In the genomic region with DNA sequence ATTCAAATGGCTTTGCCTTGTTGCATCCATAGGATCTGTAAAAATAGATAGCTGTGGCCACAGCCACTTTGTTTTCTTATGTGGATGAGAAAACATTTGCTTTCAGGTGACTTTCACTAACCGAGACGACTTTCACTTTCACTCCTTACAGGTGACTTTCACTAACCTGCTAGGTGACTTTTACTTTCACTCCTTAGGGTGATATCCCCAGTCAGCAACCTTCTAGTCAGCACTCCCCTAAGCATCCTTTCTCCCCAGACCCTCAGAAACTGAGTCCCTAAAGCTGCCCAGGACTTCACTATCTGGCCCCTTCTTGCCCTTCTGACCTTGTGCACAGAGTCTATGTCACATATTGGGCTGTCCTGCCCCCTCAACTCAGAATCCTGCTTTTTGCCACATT, we compare ENCODE assay signal across 8 cellular contexts.
A peak's percentile ranks its signal among the peaks of the same experiment; 100 is the strongest.
DNase-seq lines count a peak whose midpoint lies in the region; ATAC-seq and TF ChIP-seq lines count a peak whose summit lies in the region.

No MANE protein-coding gene starts in this region.

- H3K36me3 ChIP-seq in HEK293 (ENCODE audit: control insufficient read depth in 2 of 2, insufficient read depth in 1 of 2, low read length in 2 of 2) = no peaks in the 10 kb centered on the region
- no peaks in the 10 kb centered on the region for H3K36me3 ChIP-seq in OCI-LY3 (replicated peaks; ENCODE audit: low read depth, low read length)
- H3K36me3 ChIP-seq in mesendoderm (ENCODE audit: control insufficient read depth, insufficient read depth, low read length) = no peaks in the 10 kb centered on the region

- H3K4me2 ChIP-seq in OCI-LY3 (ENCODE audit: low read length) (peak overlapping the region; percentile 67), mesendoderm (ENCODE audit: low read length) (no peak overlapping the region), H9 (ENCODE audit: insufficient read depth, insufficient read length, low read length) (no peak overlapping the region)

- no peak overlapping the region; a peak in 1 of 7 replicates for H3K27ac Mint-ChIP-seq in H9

- H2BK12ac ChIP-seq in H9 (ENCODE audit: insufficient read length, low read depth, low read length) = no peak overlapping the region

- no CpG with 5 or more reads among the region's 2 CpGs for WGBS in mesendoderm (ENCODE audit: extremely low coverage, insufficient coverage, low lambda C conversion rate)
- no CpG with 5 or more reads among the region's 2 CpGs for WGBS in H9 (ENCODE audit: extremely low coverage, insufficient read length, low lambda C conversion rate)

- H2BK20ac ChIP-seq in H9 (ENCODE audit: low read depth, low read length, poor library complexity, severe bottlenecking) = no peak overlapping the region

- no peak overlapping the region for H4K91ac ChIP-seq in H9 (ENCODE audit: insufficient read length, low read depth, low read length)

- POLR2A ChIA-PET in HEK293 (lab: Yijun Ruan, JAX) = no interaction called here

- peaks cover 0 to 1% of the 10 kb centered on the region in 2 experiments; a peak in 1 of 5 replicates for H3K9me3 Mint-ChIP-seq in H9

- H3K4ac ChIP-seq in mesendoderm (ENCODE audit: low read depth, low read length) (no peak overlapping the region), H9 (ENCODE audit: low read depth, low read length) (no peak overlapping the region)

- no peak overlapping the region for H2AK5ac ChIP-seq in mesendoderm (ENCODE audit: low read length)
- no peak overlapping the region for H2AK5ac ChIP-seq in H9 (ENCODE audit: insufficient read length, low read length)

- H4K20me1 ChIP-seq in OCI-LY3 (ENCODE audit: insufficient read depth, low read length) = no peaks in the 10 kb centered on the region
- no peaks in the 10 kb centered on the region for H4K20me1 ChIP-seq in H9 (ENCODE audit: control insufficient read depth, insufficient read depth, insufficient read length)

- no peak overlapping the region for H2BK120ac ChIP-seq in mesendoderm (ENCODE audit: low read depth, low read length)
- no peak overlapping the region for H2BK120ac ChIP-seq in H9 (ENCODE audit: low read depth, low read length, poor library complexity, severe bottlenecking)

- no peak overlapping the region for H3K23ac ChIP-seq in mesendoderm (ENCODE audit: low read length)
- no peak overlapping the region for H3K23ac ChIP-seq in H9 (ENCODE audit: insufficient read length, low read depth, low read length)

- H2BK5ac ChIP-seq in mesendoderm (ENCODE audit: low read length) (no peak overlapping the region), H9 (ENCODE audit: insufficient read length, low read length) (no peak overlapping the region)

- no peak overlapping the region for H4K8ac ChIP-seq in mesendoderm (ENCODE audit: low read depth, low read length)
- no peak overlapping the region for H4K8ac ChIP-seq in H9 (replicated peaks; ENCODE audit: insufficient read length, low read depth, low read length)

- H3K27ac ChIP-seq in HEK293 (ENCODE audit: extremely low read depth, low read depth, low read length) = no peak overlapping the region
- no peak overlapping the region for H3K27ac ChIP-seq in OCI-LY3 (ENCODE audit: low read length)
- H3K27ac ChIP-seq in mesendoderm (ENCODE audit: low read depth, low read length) = no peak overlapping the region
- no peak overlapping the region for H3K27ac ChIP-seq in H9 (ENCODE audit: insufficient read length, low read depth, low read length)

- H3K9me3 ChIP-seq in HEK293 (ENCODE audit: control insufficient read depth, insufficient read depth, low read depth, low read length) = no peaks in the 10 kb centered on the region
- H3K9me3 ChIP-seq in OCI-LY3 (ENCODE audit: insufficient read depth, low read length) = no peaks in the 10 kb centered on the region
- no peaks in the 10 kb centered on the region for H3K9me3 ChIP-seq in H9 (ENCODE audit: control insufficient read depth, low read depth, low read length)

- no peak overlapping the region for H3K14ac ChIP-seq in H9 (ENCODE audit: insufficient read depth, low read length)

- CTCF ChIA-PET in HEK293 (lab: Yijun Ruan, JAX) = no interaction called here

- H3K4me1 Mint-ChIP-seq in H9 = peaks cover 20% of the 10 kb centered on the region in 2 experiments

- no peaks in the 10 kb centered on the region for H3K79me1 ChIP-seq in mesendoderm (ENCODE audit: low read length)
- H3K79me1 ChIP-seq in H9 (ENCODE audit: insufficient read depth, low read depth, low read length, poor library complexity, severe bottlenecking) = no peaks in the 10 kb centered on the region

- H4K5ac ChIP-seq in mesendoderm (ENCODE audit: low read length) (no peak overlapping the region), H9 (ENCODE audit: insufficient read length, low read depth, low read length) (no peak overlapping the region)

- H2BK15ac ChIP-seq in mesendoderm (replicated peaks; ENCODE audit: low read depth) (no peak overlapping the region), H9 (ENCODE audit: low read depth, low read length) (no peak overlapping the region)

- H3K36me3 Mint-ChIP-seq in H9 (ENCODE audit: insufficient read depth in 1 of 3, low read depth in 3 of 3) = no peaks in the 10 kb centered on the region; a peak in 1 of 7 replicates

- H3K4me1 ChIP-seq in HEK293 (ENCODE audit: control insufficient read depth, insufficient read depth, low read length) = no peaks in the 10 kb centered on the region
- peaks cover 36% of the 10 kb centered on the region for H3K4me1 ChIP-seq in OCI-LY3 (ENCODE audit: low read length)
- H3K4me1 ChIP-seq in mesendoderm (ENCODE audit: control insufficient read depth, low read depth, low read length) = no peaks in the 10 kb centered on the region
- peaks cover 2% of the 10 kb centered on the region; the same call in 1 of the 2 replicates for H3K4me1 ChIP-seq in H9 (ENCODE audit: insufficient read depth, low read length)

- TF ChIP-seq CTCF in HEK293 (tag by site-specific recombination; IDR thresholded peaks at IDR 0.05) (no peak), OCI-LY3 (IDR thresholded peaks at IDR 0.05; ENCODE audit: low read depth, low read length) (no peak), H9 (conservative IDR thresholded peaks at IDR 0.05) (no peak)

- no peaks in the 10 kb centered on the region for H3K27me3 Mint-ChIP-seq in H9 (ENCODE audit: low read depth)

- no peak overlapping the region for H2AFZ ChIP-seq in OCI-LY3 (ENCODE audit: low read depth, low read length)
- H2AFZ ChIP-seq in H9 (ENCODE audit: low read length) = no peak overlapping the region

- no peak overlapping the region for H3T11ph ChIP-seq in H9 (ENCODE audit: low read length)

- H3K9ac ChIP-seq in OCI-LY3 (ENCODE audit: low read length) (no peak overlapping the region), mesendoderm (ENCODE audit: low read length) (no peak overlapping the region), H9 (ENCODE audit: extremely low read depth, insufficient read length, low read length) (no peak overlapping the region)

- intact Hi-C loops in Right ventricle myocardium superior (cut with DNase I) = no loop called here

- DNase-seq in NCI-H345 (lab: John Stamatoyannopoulos, UW) = peak; percentile 4
- DNase-seq in NCI-H345 treated with DMSO at 0.1 percent for 48 hours (lab: John Stamatoyannopoulos, UW; ENCODE audit: unreplicated experiment) = no peak
- peak; percentile 7 for DNase-seq in mesendoderm
- no peak for DNase-seq in Right ventricle myocardium superior
- no peak for DNase-seq in H9
- DNase-seq in midbrain (lab: John Stamatoyannopoulos, UW) = no peak

- H3K79me2 ChIP-seq in OCI-LY3 (ENCODE audit: low read length) (no peaks in the 10 kb centered on the region), mesendoderm (ENCODE audit: control insufficient read depth, insufficient read depth, low read length) (no peaks in the 10 kb centered on the region), H9 (ENCODE audit: insufficient read depth, low read length) (no peaks in the 10 kb centered on the region)

- H3K56ac ChIP-seq in mesendoderm (ENCODE audit: low read length) (no peak overlapping the region), H9 (ENCODE audit: insufficient read length, low read depth, low read length) (no peak overlapping the region)

- no peak for ATAC-seq in Right ventricle myocardium superior (ENCODE audit: poor library complexity)

- H3K4me3 ChIP-seq in HEK293 (ENCODE audit: low read depth, low read length) (no peak overlapping the region), OCI-LY3 (ENCODE audit: low read length) (peak overlapping the region; percentile 37; the same call in 1 of the 2 replicates), mesendoderm (ENCODE audit: low read length) (no peak overlapping the region)

- H3K4me3 Mint-ChIP-seq in H9 = no peak overlapping the region

- H3K27me3 ChIP-seq in OCI-LY3 (ENCODE audit: low read depth, low read length) (no peaks in the 10 kb centered on the region), mesendoderm (ENCODE audit: insufficient read depth, low read length, poor library complexity) (no peaks in the 10 kb centered on the region), H9 (ENCODE audit: insufficient read depth, low read length) (no peaks in the 10 kb centered on the region)

- H3K18ac ChIP-seq in mesendoderm (ENCODE audit: low read length) (no peak overlapping the region), H9 (ENCODE audit: insufficient read length, low read depth, low read length) (no peak overlapping the region)

- no peaks in the 10 kb centered on the region for H3K23me2 ChIP-seq in H9 (ENCODE audit: insufficient read length, low read depth, low read length, poor library complexity, severe bottlenecking)

TF ChIP-seq in HEK293, 187 proteins besides CTCF, POLR2A, EP300 and RAD21:
- TF ChIP-seq ZNF366 (tag by site-specific recombination; conservative IDR thresholded peaks at IDR 0.05) (no peak), PRDM1 (tag by site-specific recombination; IDR thresholded peaks at IDR 0.05) (peak; percentile 99)
- TF ChIP-seq, protein P1, sequence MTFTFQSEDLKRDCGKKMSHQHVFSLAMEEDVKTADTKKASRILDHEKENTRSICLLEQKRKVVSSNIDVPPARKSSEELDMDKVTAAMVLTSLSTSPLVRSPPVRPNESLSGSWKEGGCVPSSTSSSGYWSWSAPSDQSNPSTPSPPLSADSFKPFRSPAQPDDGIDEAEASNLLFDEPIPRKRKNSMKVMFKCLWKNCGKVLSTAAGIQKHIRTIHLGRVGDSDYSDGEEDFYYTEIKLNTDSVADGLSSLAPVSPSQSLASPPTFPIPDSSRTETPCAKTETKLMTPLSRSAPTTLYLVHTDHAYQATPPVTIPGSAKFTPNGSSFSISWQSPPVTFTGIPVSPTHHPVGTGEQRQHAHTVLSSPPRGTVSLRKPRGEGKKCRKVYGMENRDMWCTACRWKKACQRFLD (tag by site-specific recombination; IDR thresholded peaks at IDR 0.05) = no peak

Comparison
In these comparisons a context has a peak if more than half of its experiments do, and no peak if none do; other contexts are left out.
1. DNase-seq: peak in NCI-H345 (single experiment) and mesendoderm (single experiment); none in NCI-H345 treated with DMSO at 0.1 percent for 48 hours (single experiment), Right ventricle myocardium superior (single experiment), H9 (single experiment) and midbrain (single experiment).